8 cellular contexts compared by ENCODE assay signal in the genomic region with DNA sequence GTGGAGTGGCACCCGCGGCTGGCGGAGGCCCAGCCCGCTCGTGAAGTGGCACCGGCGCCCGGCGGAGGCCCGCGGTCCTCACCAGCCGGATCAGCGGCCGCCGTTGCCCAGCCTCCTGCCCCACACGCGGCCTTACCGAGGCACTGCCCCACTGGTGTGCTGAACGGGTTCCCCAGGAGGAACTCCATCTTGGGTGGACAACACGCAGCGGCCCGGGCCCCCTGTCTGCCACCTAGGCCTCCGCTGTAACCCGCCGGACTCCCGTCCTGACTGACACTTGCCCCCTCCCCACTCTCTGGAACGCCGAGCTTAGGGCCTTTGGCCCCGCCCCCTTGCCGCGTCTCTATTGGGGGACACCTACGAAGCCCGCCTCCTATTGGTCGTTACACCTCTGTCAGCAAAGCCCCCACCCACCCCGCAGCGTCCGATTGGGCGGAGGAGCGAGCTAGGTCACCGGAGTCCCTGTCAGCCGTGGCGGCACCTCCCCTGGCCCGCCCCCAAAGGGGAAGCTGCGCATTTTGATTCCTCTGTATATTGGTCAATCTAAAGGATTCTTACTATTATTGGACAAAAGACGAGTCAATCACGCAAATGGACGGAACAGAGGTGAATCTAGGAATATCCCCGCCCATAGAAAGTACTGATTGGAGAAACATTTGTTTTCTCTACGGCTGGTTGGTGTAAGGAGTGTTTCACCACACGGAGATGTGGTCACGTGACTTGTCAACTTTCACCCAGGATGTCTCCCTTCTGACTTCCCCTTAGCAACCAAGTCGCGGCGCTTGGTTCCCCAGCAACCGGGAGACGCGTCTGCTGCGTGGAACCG. TPM values are rescaled to one million over a fixed set of nuclear protein-coding genes. Genes with fewer than 3 reads are reported as not detected.
DNase-seq lines count a peak whose midpoint lies in the region; ATAC-seq and TF ChIP-seq lines count a peak whose summit lies in the region.

A gene with protein sequence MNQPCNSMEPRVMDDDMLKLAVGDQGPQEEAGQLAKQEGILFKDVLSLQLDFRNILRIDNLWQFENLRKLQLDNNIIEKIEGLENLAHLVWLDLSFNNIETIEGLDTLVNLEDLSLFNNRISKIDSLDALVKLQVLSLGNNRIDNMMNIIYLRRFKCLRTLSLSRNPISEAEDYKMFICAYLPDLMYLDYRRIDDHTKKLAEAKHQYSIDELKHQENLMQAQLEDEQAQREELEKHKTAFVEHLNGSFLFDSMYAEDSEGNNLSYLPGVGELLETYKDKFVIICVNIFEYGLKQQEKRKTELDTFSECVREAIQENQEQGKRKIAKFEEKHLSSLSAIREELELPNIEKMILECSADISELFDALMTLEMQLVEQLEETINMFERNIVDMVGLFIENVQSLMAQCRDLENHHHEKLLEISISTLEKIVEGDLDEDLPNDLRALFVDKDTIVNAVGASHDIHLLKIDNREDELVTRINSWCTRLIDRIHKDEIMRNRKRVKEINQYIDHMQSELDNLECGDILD (plus strand): TSS at position 737 of the 826 bp plus-strand sequence. CDS start 4,737 bp downstream, outside the sequence.
A gene (minus strand): TSS at position 275 of the 826 bp plus-strand sequence. CDS start 87 bp downstream, at position 188.

- peak within 1 kb of the TSS; percentile 80 for H3K27ac Mint-ChIP-seq in activated T-helper 2 cell treated with anti-CD3 and anti-CD28 coated beads, Interferon-gamma antibody, Interleukin-2, Interleukin-4, amounts not matched to agents 10 μg/mL and 5 μg/mL and 100 μg/mL, durations not matched to agents 14 hours and 24 hours and 36 hours
- peak within 1 kb of the TSS; percentile 89 to 98 (median 95) for H3K27ac Mint-ChIP-seq in naive thymus-derived CD4-positive, alpha-beta T cell
- H3K27ac Mint-ChIP-seq in stimulated activated memory B cell treated with anti-CD40 and anti-IgM and Interleukin-4, amounts not matched to agents 10 μg/mL and 1 μg/mL and 100 μg/mL, for 72 hours = peak within 1 kb of the TSS; percentile 78

- CTCF ChIA-PET in naive thymus-derived CD4-positive, alpha-beta T cell (lab: Charles Lee) = interaction anchor here (0.6 to 2.8 kb wide), 7 partner anchors 11 to 66 kb away, joined by 3 to 12 read pairs (median 3); no protein-coding TSS in a partner anchor

- peak; percentile 95 for ATAC-seq in naive thymus-derived CD4-positive, alpha-beta T cell
- ATAC-seq in stimulated activated memory B cell treated with anti-CD40 and anti-IgM and Interleukin-4, amounts not matched to agents 10 μg/mL and 1 μg/mL and 100 μg/mL, for 72 hours = peak; percentile 98

- H3K27ac ChIP-seq in naive thymus-derived CD4-positive, alpha-beta T cell (ENCODE audit: low read depth, low read length) = peak within 1 kb of the TSS; percentile 85

- H3K4me1 ChIP-seq in naive thymus-derived CD4-positive, alpha-beta T cell (ENCODE audit: control insufficient read depth in 2 of 2, insufficient read depth in 2 of 2, low read length in 2 of 2) = peaks cover 14 to 26% of the 10 kb centered on the region in 2 donors

- TF ChIP-seq CTCF in LNCaP clone FGC (IDR thresholded peaks at IDR 0.05; ENCODE audit: control insufficient read depth, extremely low read depth, insufficient read depth) = no peak
- no peak for TF ChIP-seq CTCF in fibroblast of mammary gland (conservative IDR thresholded peaks at IDR 0.05; ENCODE audit: control insufficient read depth, insufficient read depth, low read depth, low read length)

- intact Hi-C loops in activated T-helper 2 cell treated with anti-CD3 and anti-CD28 coated beads, Interferon-gamma antibody, Interleukin-2, Interleukin-4, amounts not matched to agents 10 μg/mL and 5 μg/mL and 100 μg/mL, durations not matched to agents 14 hours and 24 hours and 36 hours (cut with micrococcal nuclease) = loop anchor here (1.0 to 5.0 kb wide), 7 partner anchors 14 to 381 kb away; a partner anchor contains a TSS
- intact Hi-C loops in naive thymus-derived CD4-positive, alpha-beta T cell (cut with micrococcal nuclease) = loop anchor here (1.0 to 10.0 kb wide), 23 partner anchors 12 to 1555 kb away; a partner anchor contains a TSS

- POLR2A ChIA-PET in naive thymus-derived CD4-positive, alpha-beta T cell (lab: Charles Lee) = interaction anchor here (0.6 to 3.4 kb wide), 11 partner anchors 10 to 293 kb away, joined by 3 to 62 read pairs (median 4); a partner anchor contains a TSS

- no peaks in the 10 kb centered on the region for H3K27me3 ChIP-seq in naive thymus-derived CD4-positive, alpha-beta T cell (ENCODE audit: control insufficient read depth in 2 of 2, insufficient read depth in 2 of 2, low read length in 2 of 2)

- H3K4me1 Mint-ChIP-seq in activated T-helper 2 cell treated with anti-CD3 and anti-CD28 coated beads, Interferon-gamma antibody, Interleukin-2, Interleukin-4, amounts not matched to agents 10 μg/mL and 5 μg/mL and 100 μg/mL, durations not matched to agents 14 hours and 24 hours and 36 hours (ENCODE audit: low read depth) = peaks cover 27% of the 10 kb centered on the region
- H3K4me1 Mint-ChIP-seq in naive thymus-derived CD4-positive, alpha-beta T cell = peaks cover 30 to 57% (median 45%) of the 10 kb centered on the region in 7 donors
- peaks cover 15% of the 10 kb centered on the region for H3K4me1 Mint-ChIP-seq in stimulated activated memory B cell treated with anti-CD40 and anti-IgM and Interleukin-4, amounts not matched to agents 10 μg/mL and 1 μg/mL and 100 μg/mL, for 72 hours

- H3K27me3 Mint-ChIP-seq in activated T-helper 2 cell treated with anti-CD3 and anti-CD28 coated beads, Interferon-gamma antibody, Interleukin-2, Interleukin-4, amounts not matched to agents 10 μg/mL and 5 μg/mL and 100 μg/mL, durations not matched to agents 14 hours and 24 hours and 36 hours (ENCODE audit: low read depth) = no peaks in the 10 kb centered on the region
- H3K27me3 Mint-ChIP-seq in naive thymus-derived CD4-positive, alpha-beta T cell = no peaks in the 10 kb centered on the region
- H3K27me3 Mint-ChIP-seq in stimulated activated memory B cell treated with anti-CD40 and anti-IgM and Interleukin-4, amounts not matched to agents 10 μg/mL and 1 μg/mL and 100 μg/mL, for 72 hours = no peaks in the 10 kb centered on the region

- no peaks in the 10 kb centered on the region for H3K9me3 Mint-ChIP-seq in activated T-helper 2 cell treated with anti-CD3 and anti-CD28 coated beads, Interferon-gamma antibody, Interleukin-2, Interleukin-4, amounts not matched to agents 10 μg/mL and 5 μg/mL and 100 μg/mL, durations not matched to agents 14 hours and 24 hours and 36 hours
- no peaks in the 10 kb centered on the region for H3K9me3 Mint-ChIP-seq in naive thymus-derived CD4-positive, alpha-beta T cell
- H3K9me3 Mint-ChIP-seq in stimulated activated memory B cell treated with anti-CD40 and anti-IgM and Interleukin-4, amounts not matched to agents 10 μg/mL and 1 μg/mL and 100 μg/mL, for 72 hours = no peaks in the 10 kb centered on the region

- no peaks in the 10 kb centered on the region for H3K36me3 Mint-ChIP-seq in activated T-helper 2 cell treated with anti-CD3 and anti-CD28 coated beads, Interferon-gamma antibody, Interleukin-2, Interleukin-4, amounts not matched to agents 10 μg/mL and 5 μg/mL and 100 μg/mL, durations not matched to agents 14 hours and 24 hours and 36 hours (ENCODE audit: low read depth)
- H3K36me3 Mint-ChIP-seq in naive thymus-derived CD4-positive, alpha-beta T cell = no peaks in the 10 kb centered on the region
- no peaks in the 10 kb centered on the region for H3K36me3 Mint-ChIP-seq in stimulated activated memory B cell treated with anti-CD40 and anti-IgM and Interleukin-4, amounts not matched to agents 10 μg/mL and 1 μg/mL and 100 μg/mL, for 72 hours

- H3K36me3 ChIP-seq in naive thymus-derived CD4-positive, alpha-beta T cell (ENCODE audit: control insufficient read depth in 2 of 3, insufficient read depth in 3 of 3, low read length in 3 of 3) = no peaks in the 10 kb centered on the region

- H3K9me3 ChIP-seq in naive thymus-derived CD4-positive, alpha-beta T cell (ENCODE audit: control insufficient read depth in 2 of 3, low read length in 3 of 3) = no peaks in the 10 kb centered on the region

- H3K4me3 Mint-ChIP-seq in activated T-helper 2 cell treated with anti-CD3 and anti-CD28 coated beads, Interferon-gamma antibody, Interleukin-2, Interleukin-4, amounts not matched to agents 10 μg/mL and 5 μg/mL and 100 μg/mL, durations not matched to agents 14 hours and 24 hours and 36 hours (ENCODE audit: low read depth) = peak within 1 kb of the TSS; percentile 91
- peak within 1 kb of the TSS; percentile 93 to 98 (median 97) for H3K4me3 Mint-ChIP-seq in naive thymus-derived CD4-positive, alpha-beta T cell
- H3K4me3 Mint-ChIP-seq in stimulated activated memory B cell treated with anti-CD40 and anti-IgM and Interleukin-4, amounts not matched to agents 10 μg/mL and 1 μg/mL and 100 μg/mL, for 72 hours = peak within 1 kb of the TSS; percentile 91

- peak; percentile 100 for DNase-seq in EL
- peak; percentile 100 for DNase-seq in H4 (ENCODE audit: low spot score)
- peak; percentile 100 for DNase-seq in LNCaP clone FGC (ENCODE audit: low read depth)
- peak; percentile 100 for DNase-seq in RPMI8226
- DNase-seq in activated T-helper 2 cell treated with anti-CD3 and anti-CD28 coated beads, Interferon-gamma antibody, Interleukin-2, Interleukin-4, amounts not matched to agents 10 μg/mL and 5 μg/mL and 100 μg/mL, durations not matched to agents 14 hours and 24 hours and 36 hours (ENCODE audit: low spot score) = peak; percentile 100
- peak; percentile 100 for DNase-seq in fibroblast of mammary gland (ENCODE audit: low read depth)
- peak; percentile 96 to 100 (median 100) for DNase-seq in naive thymus-derived CD4-positive, alpha-beta T cell

- peak within 1 kb of the TSS; percentile 67 for H3K4me3 ChIP-seq in LNCaP clone FGC (ENCODE audit: low read depth, low read length)
- peak within 1 kb of the TSS; percentile 69 for H3K4me3 ChIP-seq in fibroblast of mammary gland (ENCODE audit: control insufficient read depth, low read depth, low read length)
- peak within 1 kb of the TSS; percentile 70 for H3K4me3 ChIP-seq in naive thymus-derived CD4-positive, alpha-beta T cell (ENCODE audit: low read length)

RNA-seq across cellular contexts. Expression of the first gene that starts in this region (rescaled TPM):
- 1.4 TPM in 1 of 2 replicates, not detected in the other for total RNA-seq in H4 (2014; rRNA removed; shearing (Covaris generic))
- not detected in 2 replicates for total RNA-seq in activated T-helper 2 cell treated with anti-CD3 and anti-CD28 coated beads, Interferon-gamma antibody, Interleukin-2, Interleukin-4, amounts not matched to agents 10 μg/mL and 5 μg/mL and 100 μg/mL, durations not matched to agents 14 hours and 24 hours and 36 hours
- 1 to 10 TPM in 1 of 5 experiments, under 1 TPM in 1, not detected in 3; 1.00 to 2.4 TPM for total RNA-seq in naive thymus-derived CD4-positive, alpha-beta T cell
- under 1 TPM in 1 of 2 donors, not detected in 1; 0.50 TPM for polyA plus RNA-seq in naive thymus-derived CD4-positive, alpha-beta T cell

RNA-seq across cellular contexts. Expression of the second gene that starts in this region (rescaled TPM):
- 13.2 and 13.4 TPM in 2 replicates for total RNA-seq in H4 (2014; rRNA removed; shearing (Covaris generic))
- total RNA-seq in activated T-helper 2 cell treated with anti-CD3 and anti-CD28 coated beads, Interferon-gamma antibody, Interleukin-2, Interleukin-4, amounts not matched to agents 10 μg/mL and 5 μg/mL and 100 μg/mL, durations not matched to agents 14 hours and 24 hours and 36 hours = 9.4 and 13.4 TPM in 2 replicates
- total RNA-seq in naive thymus-derived CD4-positive, alpha-beta T cell = 10 to 100 TPM; 35.1 to 84.1 (median 63.4) TPM
- 10 to 100 TPM in 1 of 2 donors, 1 to 10 TPM in 1; 6.9 to 16.9 TPM for polyA plus RNA-seq in naive thymus-derived CD4-positive, alpha-beta T cell

Comparison
In these comparisons a context has a peak if more than half of its experiments do, and no peak if none do; other contexts are left out.
1. Peak in every context shown above with its lines: DNase-seq, ATAC-seq, H3K4me3 ChIP-seq and H3K27ac ChIP-seq.